3 cellular contexts compared by ENCODE assay signal in the genomic region with DNA sequence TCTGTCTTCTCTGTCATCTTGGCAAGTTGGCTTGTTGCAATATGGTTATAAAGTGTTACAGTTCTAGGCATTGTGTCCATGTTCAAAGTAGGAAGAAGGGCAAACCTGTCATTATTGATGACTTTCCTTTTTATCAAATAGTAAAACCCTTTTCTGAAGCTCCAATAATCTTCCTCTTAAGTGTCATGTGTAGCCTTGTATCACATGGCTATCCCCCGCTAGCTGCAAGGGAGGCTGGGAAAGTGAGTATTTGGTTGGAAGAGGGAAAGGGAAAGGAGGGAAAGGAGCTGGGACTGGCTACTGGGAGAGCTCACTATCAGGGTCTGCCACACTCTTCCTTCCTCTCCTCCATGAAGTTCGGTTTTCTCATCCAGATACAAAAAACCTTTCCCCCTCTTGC.
A peak's percentile ranks its signal among the peaks of the same experiment; 100 is the strongest.
TF ChIP-seq lines count a peak whose summit lies in the region.

No MANE protein-coding gene starts in this region.

TF ChIP-seq in Ishikawa, 13 proteins besides CTCF, POLR2A, EP300 and RAD21:
- TF ChIP-seq, protein P1, sequence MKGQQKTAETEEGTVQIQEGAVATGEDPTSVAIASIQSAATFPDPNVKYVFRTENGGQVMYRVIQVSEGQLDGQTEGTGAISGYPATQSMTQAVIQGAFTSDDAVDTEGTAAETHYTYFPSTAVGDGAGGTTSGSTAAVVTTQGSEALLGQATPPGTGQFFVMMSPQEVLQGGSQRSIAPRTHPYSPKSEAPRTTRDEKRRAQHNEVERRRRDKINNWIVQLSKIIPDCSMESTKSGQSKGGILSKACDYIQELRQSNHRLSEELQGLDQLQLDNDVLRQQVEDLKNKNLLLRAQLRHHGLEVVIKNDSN (IDR thresholded peaks at IDR 0.05), result peak; percentile 36; the same call in 1 of the 2 replicates
- TF ChIP-seq TAF1 (IDR thresholded peaks at IDR 0.05; ENCODE audit: low read depth), result no peak

TF ChIP-seq in WTC11, 78 proteins besides CTCF, POLR2A, EP300 and RAD21:
- TF ChIP-seq, protein P1 (CRISPR knock-in tag; IDR thresholded peaks at IDR 0.05), result peak; percentile 63; the same call in 1 of the 2 replicates
- no peak for TF ChIP-seq TP53 (CRISPR knock-in tag; IDR thresholded peaks at IDR 0.05)

TF ChIP-seq in H1, 55 proteins besides CTCF, POLR2A, EP300 and RAD21:
- TF ChIP-seq, protein P2, sequence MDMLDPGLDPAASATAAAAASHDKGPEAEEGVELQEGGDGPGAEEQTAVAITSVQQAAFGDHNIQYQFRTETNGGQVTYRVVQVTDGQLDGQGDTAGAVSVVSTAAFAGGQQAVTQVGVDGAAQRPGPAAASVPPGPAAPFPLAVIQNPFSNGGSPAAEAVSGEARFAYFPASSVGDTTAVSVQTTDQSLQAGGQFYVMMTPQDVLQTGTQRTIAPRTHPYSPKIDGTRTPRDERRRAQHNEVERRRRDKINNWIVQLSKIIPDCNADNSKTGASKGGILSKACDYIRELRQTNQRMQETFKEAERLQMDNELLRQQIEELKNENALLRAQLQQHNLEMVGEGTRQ (IDR thresholded peaks at IDR 0.05; ENCODE audit: low read length), result peak; percentile 51; the same call in 1 of the 2 replicates
- TF ChIP-seq BRCA1 (IDR thresholded peaks at IDR 0.05; ENCODE audit: low read depth, low read length) (no peak), CTBP2 (IDR thresholded peaks at IDR 0.05; ENCODE audit: borderline replicate concordance, insufficient read depth, insufficient read length, low read length) (no peak), KDM1A (IDR thresholded peaks at IDR 0.05; ENCODE audit: borderline replicate concordance, low read length) (no peak)
